ENCODE assay signal across 19 cellular contexts in the genomic region with DNA sequence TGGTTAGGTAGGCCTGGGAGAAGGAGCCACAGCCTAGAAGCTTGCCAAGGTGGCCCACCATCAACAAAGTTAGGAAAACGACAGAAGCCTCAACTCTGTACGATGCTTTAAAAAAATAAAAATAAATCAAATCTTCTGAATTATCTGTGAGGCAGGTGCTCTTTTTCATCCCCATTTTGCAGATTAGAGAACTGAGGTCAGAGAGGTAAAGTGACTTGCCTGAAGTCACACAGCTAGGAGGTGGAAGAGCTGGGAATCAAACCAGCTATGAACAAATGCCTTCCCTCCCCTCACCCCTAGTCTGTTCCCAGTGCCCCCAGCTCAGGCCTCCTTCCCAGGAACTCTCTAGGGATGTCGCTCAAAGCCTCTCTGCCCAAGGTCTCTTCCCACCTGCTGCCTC. TPM values are rescaled to one million over a fixed set of nuclear protein-coding genes. Genes with fewer than 3 reads are reported as not detected.
DNase-seq lines count a peak whose midpoint lies in the region; ATAC-seq, FAIRE-seq and TF ChIP-seq lines count a peak whose summit lies in the region.
"Had no signal": no experiment of that assay in that cellular context is flagged by ENCODE, and none has a peak within 500 bp of the region (broad histone marks: within the 10 kb centered on the region; RNA-seq: fewer than 3 reads in every experiment).

No MANE protein-coding gene starts in this region.

- H4K20me1 ChIP-seq in BLaER1 treated with 17β-estradiol and CSF1 and Interleukin-3, amounts not matched to agents 10 nM and 100 nM, result peaks cover 0 to 65% (median 26%) of the 10 kb centered on the region in 11 experiments; a peak in 13 of 22 replicates

- no peak for TF ChIP-seq POLR2A in H54 (IDR thresholded peaks at IDR 0.05; ENCODE audit: low read depth, low read length)

- no peak for FAIRE-seq in H54 (lab: Jason Lieb, UNC)

- H3K9me3 Mint-ChIP-seq in HFFc6, result no peaks in the 10 kb centered on the region
- H3K9me3 Mint-ChIP-seq in endodermal cell, result no peaks in the 10 kb centered on the region
- H3K9me3 Mint-ChIP-seq in type B pancreatic cell, result no peaks in the 10 kb centered on the region
- H3K9me3 Mint-ChIP-seq: GM23338 had no signal

- H3K4me3 Mint-ChIP-seq in HFFc6 (no peak overlapping the region), endodermal cell (no peak overlapping the region), type B pancreatic cell (no peak overlapping the region)
- H3K4me3 Mint-ChIP-seq: CD14-positive monocyte, GM23338 had no signal

- H3K27ac ChIP-seq in BLaER1 treated with 17β-estradiol and CSF1 and Interleukin-3, amounts not matched to agents 10 nM and 100 nM, result no peak overlapping the region
- H3K27ac ChIP-seq in endodermal cell (ENCODE audit: low read depth, low read length) (no peak overlapping the region), lower lobe of right lung (no peak overlapping the region)
- H3K27ac ChIP-seq: HL-60 had no signal

- H3K4me2 ChIP-seq in BLaER1 treated with 17β-estradiol and CSF1 and Interleukin-3, amounts not matched to agents 10 nM and 100 nM, result peak overlapping the region in 8 of 11 experiments; percentile 8 to 58 (median 44); a peak in 14 of 22 replicates
- H3K4me2 ChIP-seq: GM23338 had no signal

- H3K27me3 ChIP-seq in BLaER1 treated with 17β-estradiol and CSF1 and Interleukin-3, amounts not matched to agents 10 nM and 100 nM, result peaks cover 93 to 98% (median 97%) of the 10 kb centered on the region in 11 experiments
- H3K27me3 ChIP-seq in endodermal cell (ENCODE audit: control insufficient read depth, insufficient read depth, low read length, poor library complexity, severe bottlenecking) (no peaks in the 10 kb centered on the region), lower lobe of right lung (ENCODE audit: low read depth) (no peaks in the 10 kb centered on the region)

- H3K27ac Mint-ChIP-seq in HFFc6 (peak overlapping the region; percentile 66; the same call in 1 of the 2 replicates), endodermal cell (peak overlapping the region; percentile 52), type B pancreatic cell (peak overlapping the region; percentile 34)
- H3K27ac Mint-ChIP-seq: CD14-positive monocyte had no signal

- no peaks in the 10 kb centered on the region for H3K9me3 ChIP-seq in BLaER1 treated with 17β-estradiol and CSF1 and Interleukin-3, amounts not matched to agents 10 nM and 100 nM (replicated peaks in 1 of 11)
- H3K9me3 ChIP-seq in endodermal cell (ENCODE audit: control insufficient read depth, low read length) (no peaks in the 10 kb centered on the region), lower lobe of right lung (no peaks in the 10 kb centered on the region)

- TF ChIP-seq CTCF in HFFc6 (IDR thresholded peaks at IDR 0.05) (no peak), endodermal cell (conservative IDR thresholded peaks at IDR 0.05) (no peak), type B pancreatic cell (conservative IDR thresholded peaks at IDR 0.05) (no peak), lower lobe of right lung (IDR thresholded peaks at IDR 0.05) (no peak)

- intact Hi-C loops in lower lobe of right lung (cut with DNase I), result no loop called here

- ATAC-seq in HG03354 (IDR thresholded peaks at IDR 0.05; ENCODE audit: poor library complexity, severe bottlenecking, unreplicated experiment), result no peak
- ATAC-seq in lower lobe of right lung, result no peak
- ATAC-seq: GM23338, PC-3 had no signal

- H3K4me1 Mint-ChIP-seq in HFFc6 (ENCODE audit: low read depth) (peaks cover 49% of the 10 kb centered on the region), endodermal cell (peaks cover 32% of the 10 kb centered on the region), type B pancreatic cell (ENCODE audit: unreplicated experiment) (peaks cover 27% of the 10 kb centered on the region)

- H3K9ac ChIP-seq in BLaER1 treated with 17β-estradiol and CSF1 and Interleukin-3, amounts not matched to agents 10 nM and 100 nM, result no peak overlapping the region
- H3K9ac ChIP-seq in endodermal cell (ENCODE audit: extremely low read depth, low read length, poor library complexity, severe bottlenecking), result no peak overlapping the region

- no peak for DNase-seq in HFFc6
- DNase-seq in endodermal cell, result no peak
- no peak for DNase-seq in type B pancreatic cell (ENCODE audit: extremely low spot score, unreplicated experiment)
- no peak for DNase-seq in H54 (ENCODE audit: insufficient read length, low spot score)
- DNase-seq in lower lobe of right lung, result no peak
- DNase-seq: AML-193, IMR-90, Karpas-422, NCI-H1436 treated with DMSO at 0.1 percent for 48 hours, NCI-H2029 treated with DMSO at 0.1 percent for 48 hours, NCI-H2171, NCI-H526 had no signal

- no peaks in the 10 kb centered on the region for H3K36me3 ChIP-seq in BLaER1 treated with 17β-estradiol and CSF1 and Interleukin-3, amounts not matched to agents 10 nM and 100 nM
- H3K36me3 ChIP-seq in endodermal cell (ENCODE audit: control insufficient read depth, insufficient read depth, low read length) (peaks cover 78% of the 10 kb centered on the region), lower lobe of right lung (peaks cover 57% of the 10 kb centered on the region)

- H3K4me1 ChIP-seq in BLaER1 treated with 17β-estradiol and CSF1 and Interleukin-3, amounts not matched to agents 10 nM and 100 nM, result peaks cover 34 to 66% (median 51%) of the 10 kb centered on the region in 10 experiments
- H3K4me1 ChIP-seq in endodermal cell (ENCODE audit: control insufficient read depth, insufficient read depth, low read length) (peaks cover 9% of the 10 kb centered on the region), lower lobe of right lung (peaks cover 31% of the 10 kb centered on the region)

- H3K4me3 ChIP-seq in BLaER1 treated with 17β-estradiol and CSF1 and Interleukin-3, amounts not matched to agents 10 nM and 100 nM, result no peak overlapping the region; a peak in 1 of 20 replicates
- H3K4me3 ChIP-seq in endodermal cell (ENCODE audit: low read length) (no peak overlapping the region), lower lobe of right lung (no peak overlapping the region)
- H3K4me3 ChIP-seq: GM23338 had no signal

- peaks cover 52% of the 10 kb centered on the region for H3K36me3 Mint-ChIP-seq in HFFc6 (ENCODE audit: low read depth)
- peaks cover 63% of the 10 kb centered on the region for H3K36me3 Mint-ChIP-seq in endodermal cell (ENCODE audit: low read depth)
- peaks cover 23% of the 10 kb centered on the region for H3K36me3 Mint-ChIP-seq in type B pancreatic cell
- H3K36me3 Mint-ChIP-seq: CD14-positive monocyte had no signal

- H3K27me3 Mint-ChIP-seq in HFFc6 (ENCODE audit: insufficient read depth), result peaks cover 23% of the 10 kb centered on the region
- no peaks in the 10 kb centered on the region for H3K27me3 Mint-ChIP-seq in endodermal cell (ENCODE audit: insufficient read depth)
- H3K27me3 Mint-ChIP-seq in type B pancreatic cell, result no peaks in the 10 kb centered on the region

- WGBS in endodermal cell (ENCODE audit: insufficient coverage in 1 of 2, insufficient read length in 1 of 2), 2 experiments, result 100% methylated on average over 1 to 3 of the region's 3 CpGs

RNA-seq across cellular contexts. Expression of gene EPHA2, which starts 30.4 kb away (rescaled TPM):
- 100 to 1,000 TPM in 1 of 6 experiments, 10 to 100 TPM in 5; 77.3 to 106 (median 81.2) TPM for total RNA-seq in HFFc6 (2021; fragmentation: NEBNext Ultra II Directional; extraction: Animal tissue kit (Norgen Biotek cat#: 25700))
- total RNA-seq in endodermal cell (10 to 100 TPM; 56.5 to 64.3 TPM), type B pancreatic cell (ENCODE audit: low replicate concordance) (40.3 and 77.9 TPM in 2 replicates), lower lobe of right lung (20.4 TPM)
- polyA plus RNA-seq in endodermal cell (2013, experiment 1 of 2), result 56.0 TPM
- polyA plus RNA-seq in endodermal cell (2013, experiment 2 of 2), result 56.3 TPM
- polyA plus RNA-seq: CD14-positive monocyte had no signal

RNA-seq across cellular contexts. Expression of gene FAM131C, which starts 52.0 kb away (rescaled TPM):
- 1 to 10 TPM in 1 of 6 experiments, under 1 TPM in 5; 0.26 to 1.3 (median 0.74) TPM for total RNA-seq in HFFc6 (2021; fragmentation: NEBNext Ultra II Directional; extraction: Animal tissue kit (Norgen Biotek cat#: 25700))
- 1 to 10 TPM in 1 of 2 donors, under 1 TPM in 1; 0.66 to 2.5 TPM for total RNA-seq in endodermal cell
- 3.7 TPM for polyA plus RNA-seq in endodermal cell (2013, experiment 1 of 2)
- polyA plus RNA-seq in endodermal cell (2013, experiment 2 of 2), result 2.4 TPM
- 1.4 and 3.1 TPM in 2 replicates for total RNA-seq in type B pancreatic cell (ENCODE audit: low replicate concordance)
- total RNA-seq in lower lobe of right lung, result not detected
- total RNA-seq: MCF 10A had no signal
- polyA plus RNA-seq: CD14-positive monocyte had no signal
